30 cellular contexts compared by ENCODE assay signal in genomic region chr1:222919478-222919865, GRCh38.
DNase-seq lines count a peak whose midpoint lies in the region; ATAC-seq and TF ChIP-seq lines count a peak whose summit lies in the region.
"Had no signal": no experiment of that assay in that cellular context is flagged by ENCODE, and none has a peak within 500 bp of the region (broad histone marks: within the 10 kb centered on the region; RNA-seq: fewer than 3 reads in every experiment).

No MANE protein-coding gene starts in this region.

- H3K9me3 ChIP-seq in AG04450 (ENCODE audit: control insufficient read depth, insufficient read depth, low read length) (peaks cover 13% of the 10 kb centered on the region; the same call in 1 of the 2 replicates), mesenchymal stem cell (ENCODE audit: control insufficient read depth, low read length) (peaks cover 19% of the 10 kb centered on the region), esophagus squamous epithelium (peaks cover 0 to 9% (median 4%) of the 10 kb centered on the region in 3 donors)
- H3K9me3 ChIP-seq: HAP-1, ovary, testis had no signal

- 60% methylated on average over 3 of the region's 5 CpGs for whole genome bisulfite sequencing in mesenchymal stem cell
- 62 to 70% methylated on average over 5 of the region's 5 CpGs for WGBS in esophagus squamous epithelium, 2 donors

- H3K4ac ChIP-seq in mesenchymal stem cell (ENCODE audit: low read depth in 1 of 2, low read length in 2 of 2): no peak overlapping the region

- H3K79me1 ChIP-seq in mesenchymal stem cell (replicated peaks; ENCODE audit: low read length, poor library complexity, severe bottlenecking): peaks cover 18% of the 10 kb centered on the region

- H2BK15ac ChIP-seq in mesenchymal stem cell (ENCODE audit: low read depth, poor library complexity, severe bottlenecking): no peak overlapping the region

- intact Hi-C loops in activated CD4-positive, alpha-beta T cell treated with anti-CD3 and anti-CD28 coated beads for 36 hours (cut with DNase I, micrococcal nuclease): no loop called here
- intact Hi-C loops in esophagus squamous epithelium (cut with DNase I): no loop called here

- H2BK120ac ChIP-seq in mesenchymal stem cell (ENCODE audit: low read depth, low read length): no peak overlapping the region

- H3K23ac ChIP-seq in mesenchymal stem cell (ENCODE audit: low read length in 2 of 2): no peak overlapping the region

- H3K27me3 Mint-ChIP-seq in activated CD4-positive, alpha-beta T cell treated with anti-CD3 and anti-CD28 coated beads for 36 hours: no peaks in the 10 kb centered on the region
- H3K27me3 Mint-ChIP-seq: activated naive CD4-positive, alpha-beta T cell treated with anti-CD3 and anti-CD28 coated beads, Interleukin-2, amount 50 U/mL, for 24 hours; CD4-positive, CD25-positive, alpha-beta regulatory T cell; stimulated activated naive CD8-positive, alpha-beta T cell treated with anti-CD3 and anti-CD28 coated beads, Interleukin-15, Interleukin-2, amounts not matched to agents 100 ng/mL and 50 ng/mL, for 24 hours; T-cell had no signal

- no peak for TF ChIP-seq POLR2A in esophagus squamous epithelium (IDR thresholded peaks at IDR 0.05)

- H2BK12ac ChIP-seq in mesenchymal stem cell (ENCODE audit: low read length in 2 of 2): no peak overlapping the region

- no peak overlapping the region for H4K91ac ChIP-seq in mesenchymal stem cell (ENCODE audit: low read length)

- no peak for TF ChIP-seq CTCF in AG04450 (IDR thresholded peaks at IDR 0.05; ENCODE audit: low read depth, low read length)
- TF ChIP-seq CTCF in esophagus squamous epithelium (IDR thresholded peaks at IDR 0.05): no peak

- H3K4me3 Mint-ChIP-seq in activated CD4-positive, alpha-beta T cell treated with anti-CD3 and anti-CD28 coated beads for 36 hours: no peak overlapping the region
- H3K4me3 Mint-ChIP-seq: activated naive CD4-positive, alpha-beta T cell treated with anti-CD3 and anti-CD28 coated beads, Interleukin-2, amount 50 U/mL, for 24 hours; CD4-positive, CD25-positive, alpha-beta regulatory T cell; stimulated activated naive CD8-positive, alpha-beta T cell treated with anti-CD3 and anti-CD28 coated beads, Interleukin-15, Interleukin-2, amounts not matched to agents 100 ng/mL and 50 ng/mL, for 24 hours; T-cell had no signal

- H3K9me3 Mint-ChIP-seq in activated CD4-positive, alpha-beta T cell treated with anti-CD3 and anti-CD28 coated beads for 36 hours (ENCODE audit: low read depth): peaks cover 21% of the 10 kb centered on the region
- H3K9me3 Mint-ChIP-seq: activated naive CD4-positive, alpha-beta T cell treated with anti-CD3 and anti-CD28 coated beads, Interleukin-2, amount 50 U/mL, for 24 hours had no signal

- H3K4me1 Mint-ChIP-seq in activated CD4-positive, alpha-beta T cell treated with anti-CD3 and anti-CD28 coated beads for 36 hours: no peaks in the 10 kb centered on the region
- H3K4me1 Mint-ChIP-seq: activated naive CD4-positive, alpha-beta T cell treated with anti-CD3 and anti-CD28 coated beads, Interleukin-2, amount 50 U/mL, for 24 hours; CD4-positive, CD25-positive, alpha-beta regulatory T cell had no signal

- H2AK5ac ChIP-seq in mesenchymal stem cell (ENCODE audit: low read length, severe bottlenecking): no peak overlapping the region

- ATAC-seq in HG03439 (IDR thresholded peaks at IDR 0.05; ENCODE audit: unreplicated experiment): no peak
- ATAC-seq in activated CD4-positive, alpha-beta T cell treated with anti-CD3 and anti-CD28 coated beads for 36 hours: no peak
- ATAC-seq: heart right ventricle, HepG2, mucosa of descending colon, T-cell had no signal

- no peak overlapping the region for H3K9ac ChIP-seq in mesenchymal stem cell (ENCODE audit: low read length)

- H3K4me3 ChIP-seq in AG04450 (ENCODE audit: low read depth, low read length): no peak overlapping the region
- no peak overlapping the region for H3K4me3 ChIP-seq in Jurkat, Clone E6-1 (ENCODE audit: low read length)
- H3K4me3 ChIP-seq in mesenchymal stem cell (ENCODE audit: insufficient read depth in 1 of 2, low read depth in 1 of 2, low read length in 2 of 2): peak overlapping the region in 1 of 2 experiments; percentile 19
- H3K4me3 ChIP-seq in esophagus squamous epithelium: no peak overlapping the region
- H3K4me3 ChIP-seq: HAP-1, heart right ventricle, lung, mucosa of descending colon, ovary, SJCRH30, testis had no signal

- H2AFZ ChIP-seq in mesenchymal stem cell (ENCODE audit: low read depth, low read length): no peak overlapping the region

- H3K4me1 ChIP-seq in mesenchymal stem cell (ENCODE audit: control insufficient read depth, insufficient read depth, low read depth, low read length) (no peaks in the 10 kb centered on the region), esophagus squamous epithelium (peaks cover 0 to 10% (median 0%) of the 10 kb centered on the region in 3 donors)
- H3K4me1 ChIP-seq: HAP-1 had no signal

- no peak overlapping the region for H3K4me2 ChIP-seq in mesenchymal stem cell (ENCODE audit: low read length, poor library complexity, severe bottlenecking)

- H2BK5ac ChIP-seq in mesenchymal stem cell (ENCODE audit: low read depth, low read length, poor library complexity, severe bottlenecking): no peak overlapping the region

- peaks cover 3 to 7% of the 10 kb centered on the region in 2 experiments for H3K36me3 ChIP-seq in mesenchymal stem cell (ENCODE audit: control insufficient read depth in 1 of 2, insufficient read depth in 2 of 2, low read depth in 1 of 2, low read length in 2 of 2)
- no peaks in the 10 kb centered on the region for H3K36me3 ChIP-seq in esophagus squamous epithelium
- H3K36me3 ChIP-seq: HAP-1, heart right ventricle, ovary, SJCRH30, WERI-Rb-1 had no signal

- H4K8ac ChIP-seq in mesenchymal stem cell (ENCODE audit: low read length): no peak overlapping the region

- POLR2A ChIA-PET in AG04450 (lab: Yijun Ruan, JAX): no interaction called here
- POLR2A ChIA-PET in activated CD4-positive, alpha-beta T cell treated with anti-CD3 and anti-CD28 coated beads for 36 hours (lab: Charles Lee): no interaction called here

- H3K18ac ChIP-seq in mesenchymal stem cell (ENCODE audit: low read depth in 1 of 2, low read length in 2 of 2): no peak overlapping the region

- CTCF ChIA-PET in AG04450 (lab: Charles Lee): interaction anchor here (1.2 kb wide), 1 partner anchor 171 kb away, joined by 5 read pairs; no protein-coding TSS in a partner anchor
- CTCF ChIA-PET in activated CD4-positive, alpha-beta T cell treated with anti-CD3 and anti-CD28 coated beads for 36 hours (lab: Charles Lee): no interaction called here

- H3K14ac ChIP-seq in mesenchymal stem cell (ENCODE audit: low read length in 2 of 2): no peak overlapping the region

- no peak overlapping the region for H3K27ac Mint-ChIP-seq in activated CD4-positive, alpha-beta T cell treated with anti-CD3 and anti-CD28 coated beads for 36 hours
- H3K27ac Mint-ChIP-seq: activated naive CD4-positive, alpha-beta T cell treated with anti-CD3 and anti-CD28 coated beads, Interleukin-2, amount 50 U/mL, for 24 hours; CD4-positive, CD25-positive, alpha-beta regulatory T cell; stimulated activated naive CD8-positive, alpha-beta T cell treated with anti-CD3 and anti-CD28 coated beads, Interleukin-15, Interleukin-2, amounts not matched to agents 100 ng/mL and 50 ng/mL, for 24 hours; T-cell had no signal

- DNase-seq in AG04450 (ENCODE audit: low read depth, low spot score) (peak; percentile 48), fibroblast of gingiva (ENCODE audit: low read depth) (peak; percentile 28), mesenchymal stem cell (peak; percentile 36), NCI-H1092 treated with DMSO at 0.1 percent for 48 hours (lab: John Stamatoyannopoulos, UW) (no peak), esophagus squamous epithelium (lab: John Stamatoyannopoulos, UW) (no peak)
- peak; percentile 41 for DNase-seq in Jurkat, Clone E6-1 (ENCODE audit: low read depth, low spot score)
- DNase-seq in activated CD4-positive, alpha-beta T cell treated with anti-CD3 and anti-CD28 coated beads for 36 hours: no peak
- DNase-seq: activated CD4-positive, alpha-beta T cell treated with anti-CD3 and anti-CD28 coated beads for 48 hours; AML-193; CD4-positive, CD25-positive, alpha-beta regulatory T cell; effector CD4-positive, alpha-beta T cell; heart right ventricle; mucosa of descending colon; NCI-H1092; NCI-H2171; NCI-H510A; ovary; RPMI8226; SJCRH30; stimulated activated CD4-positive, alpha-beta T cell treated with anti-CD3 and anti-CD28 coated beads, Interleukin-2, amount 100 ng/mL, for 24 hours; stimulated activated CD8-positive, alpha-beta memory T cell treated with anti-CD3 and anti-CD28 coated beads, Interleukin-4, amount 100 ng/mL, for 48 hours; T-cell; WERI-Rb-1 had no signal

- H3K27ac ChIP-seq in AG04450 (ENCODE audit: low read depth, low read length) (no peak overlapping the region), mesenchymal stem cell (ENCODE audit: low read length, poor library complexity, severe bottlenecking) (no peak overlapping the region), esophagus squamous epithelium (no peak overlapping the region)
- H3K27ac ChIP-seq: heart right ventricle, ovary, SJCRH30, WERI-Rb-1 had no signal

- peaks cover 14% of the 10 kb centered on the region for H3K36me3 Mint-ChIP-seq in activated CD4-positive, alpha-beta T cell treated with anti-CD3 and anti-CD28 coated beads for 36 hours (ENCODE audit: low read depth)
- H3K36me3 Mint-ChIP-seq: CD4-positive, CD25-positive, alpha-beta regulatory T cell had no signal

- H3K27me3 ChIP-seq in AG04450 (ENCODE audit: control insufficient read depth, insufficient read depth, low read length) (no peaks in the 10 kb centered on the region), mesenchymal stem cell (ENCODE audit: control insufficient read depth in 1 of 2, insufficient read depth in 1 of 2, low read length in 2 of 2) (no peaks in the 10 kb centered on the region), esophagus squamous epithelium (no peaks in the 10 kb centered on the region)
- H3K27me3 ChIP-seq: heart right ventricle, ovary, SJCRH30, testis had no signal

Comparison
In these comparisons a context has a peak if more than half of its experiments do, and no peak if none do; other contexts are left out.
1. DNase-seq: peak in AG04450 (single experiment), Jurkat, Clone E6-1 (single experiment), fibroblast of gingiva (single experiment) and mesenchymal stem cell (single experiment); none in NCI-H1092 treated with DMSO at 0.1 percent for 48 hours (single experiment), activated CD4-positive, alpha-beta T cell treated with anti-CD3 and anti-CD28 coated beads for 36 hours (single experiment) and esophagus squamous epithelium (single experiment).